In genomic region chr15:73951591-73951990, GRCh38 we compare ENCODE assay signal across 9 cellular contexts. TPM values are rescaled to one million over a fixed set of nuclear protein-coding genes. Genes with fewer than 3 reads are reported as not detected.
DNase-seq lines count a peak whose midpoint lies in the region; ATAC-seq and TF ChIP-seq lines count a peak whose summit lies in the region.
"Had no signal": no experiment of that assay in that cellular context is flagged by ENCODE, and none has a peak within 500 bp of the region (broad histone marks: within the 10 kb centered on the region; RNA-seq: fewer than 3 reads in every experiment).

No MANE protein-coding gene starts in this region.

- H3K4me1 ChIP-seq in ACC112 (ENCODE audit: control insufficient read depth, insufficient read depth, low read length, unreplicated experiment) (peaks cover 31% of the 10 kb centered on the region), heart right ventricle (peaks cover 15 to 50% (median 38%) of the 10 kb centered on the region in 9 donors)

- H3K4me3 ChIP-seq in ACC112 (ENCODE audit: low read depth, low read length) (no peak overlapping the region), SK-N-MC (peak overlapping the region; percentile 45), heart right ventricle (no peak overlapping the region)

- H3K9me3 ChIP-seq in SK-N-MC (ENCODE audit: low read depth, low read length) (no peaks in the 10 kb centered on the region), heart right ventricle (no peaks in the 10 kb centered on the region)

- peaks cover 32% of the 10 kb centered on the region for H3K36me3 Mint-ChIP-seq in osteocyte (ENCODE audit: unreplicated experiment)
- no peaks in the 10 kb centered on the region for H3K36me3 Mint-ChIP-seq in activated naive CD4-positive, alpha-beta T cell treated with anti-CD3 and anti-CD28 coated beads for 36 hours (ENCODE audit: low read depth)
- H3K36me3 Mint-ChIP-seq: activated naive CD8-positive, alpha-beta T cell had no signal

- H3K27me3 Mint-ChIP-seq in osteocyte (ENCODE audit: unreplicated experiment), result no peaks in the 10 kb centered on the region
- no peaks in the 10 kb centered on the region for H3K27me3 Mint-ChIP-seq in activated naive CD4-positive, alpha-beta T cell treated with anti-CD3 and anti-CD28 coated beads for 36 hours (ENCODE audit: low read depth)
- H3K27me3 Mint-ChIP-seq: activated naive CD8-positive, alpha-beta T cell had no signal

- H3K9ac ChIP-seq in SK-N-MC (ENCODE audit: insufficient read length), result peak overlapping the region; percentile 67

- H3K36me3 ChIP-seq in ACC112 (ENCODE audit: insufficient read depth, low read length), result peaks cover 5% of the 10 kb centered on the region; the same call in 1 of the 2 replicates
- H3K36me3 ChIP-seq in SK-N-MC (ENCODE audit: insufficient read depth, low read length), result no peaks in the 10 kb centered on the region
- H3K36me3 ChIP-seq in heart right ventricle, result peaks cover 0 to 41% (median 15%) of the 10 kb centered on the region in 9 donors

- 47 to 71% methylated on average over 11 to 12 of the region's 12 CpGs for WGBS in heart right ventricle, 2 donors

- H3K27me3 ChIP-seq in ACC112 (ENCODE audit: insufficient read depth, low read length) (no peaks in the 10 kb centered on the region), heart right ventricle (no peaks in the 10 kb centered on the region)

- H3K9me3 Mint-ChIP-seq in osteocyte (ENCODE audit: unreplicated experiment), result no peaks in the 10 kb centered on the region
- no peaks in the 10 kb centered on the region for H3K9me3 Mint-ChIP-seq in activated naive CD4-positive, alpha-beta T cell treated with anti-CD3 and anti-CD28 coated beads for 36 hours

- peak overlapping the region; percentile 46 for H3K4me3 Mint-ChIP-seq in osteocyte (ENCODE audit: unreplicated experiment)
- no peak overlapping the region for H3K4me3 Mint-ChIP-seq in activated naive CD4-positive, alpha-beta T cell treated with anti-CD3 and anti-CD28 coated beads for 36 hours
- H3K4me3 Mint-ChIP-seq: activated naive CD8-positive, alpha-beta T cell had no signal

- no peaks in the 10 kb centered on the region for H3K79me2 ChIP-seq in ACC112 (ENCODE audit: control insufficient read depth, insufficient read depth, low read length, unreplicated experiment)

- CTCF ChIA-PET in activated naive CD4-positive, alpha-beta T cell treated with anti-CD3 and anti-CD28 coated beads for 36 hours (lab: Charles Lee), result interaction anchor here (0.6 to 3.2 kb wide), 19 partner anchors 8 to 369 kb away, joined by 3 to 16 read pairs (median 4); partner anchors contain the start of gene TBC1D21

- peak overlapping the region; percentile 80 for H3K27ac ChIP-seq in ACC112 (ENCODE audit: low read depth, low read length)
- H3K27ac ChIP-seq in SK-N-MC, result peak overlapping the region; percentile 90
- H3K27ac ChIP-seq in heart right ventricle, result peak overlapping the region; percentile 87 to 97 (median 92)

- intact Hi-C loops in heart right ventricle (cut with DNase I), result loop anchor here in 4 of 10 donors (1.0 to 2.0 kb wide), 2 partner anchors 13 kb away; no protein-coding TSS in a partner anchor
- intact Hi-C loops in activated naive CD4-positive, alpha-beta T cell treated with anti-CD3 and anti-CD28 coated beads for 36 hours (cut with micrococcal nuclease), result loop anchor here (1.0 to 5.0 kb wide), 2 partner anchors 13 to 181 kb away; partner anchors contain the start of gene ISLR2

- ATAC-seq in heart right ventricle, result peak in 4 of 8 donors; percentile 0 to 35 (median 16)

- DNase-seq in SK-N-MC (ENCODE audit: low read depth, low spot score) (no peak), heart right ventricle (no peak), osteocyte (ENCODE audit: extremely low spot score, unreplicated experiment) (no peak), dedifferentiated amniotic fluid mesenchymal stem cell (ENCODE audit: extremely low spot score) (no peak), NCI-H446 (lab: John Stamatoyannopoulos, UW) (no peak)
- no peak for DNase-seq in activated T-cell treated with anti-CD3 and anti-CD28 coated beads, Interleukin-2, amount 50 U/mL, for 48 hours
- no peak for DNase-seq in activated naive CD4-positive, alpha-beta T cell treated with anti-CD3 and anti-CD28 coated beads for 36 hours

- no peak for TF ChIP-seq CTCF in heart right ventricle (IDR thresholded peaks at IDR 0.05)
- TF ChIP-seq CTCF in osteocyte (IDR thresholded peaks at IDR 0.05), result no peak

- H3K27ac Mint-ChIP-seq in osteocyte (ENCODE audit: unreplicated experiment), result peak overlapping the region; percentile 92
- H3K27ac Mint-ChIP-seq in activated naive CD4-positive, alpha-beta T cell treated with anti-CD3 and anti-CD28 coated beads for 36 hours, result no peak overlapping the region

- H2AFZ ChIP-seq in ACC112 (ENCODE audit: low read length, unreplicated experiment), result no peak overlapping the region

- H3K4me1 Mint-ChIP-seq in osteocyte (ENCODE audit: unreplicated experiment), result peaks cover 67% of the 10 kb centered on the region
- H3K4me1 Mint-ChIP-seq in activated naive CD4-positive, alpha-beta T cell treated with anti-CD3 and anti-CD28 coated beads for 36 hours (ENCODE audit: low read depth), result peaks cover 3% of the 10 kb centered on the region

RNA-seq across cellular contexts. Expression of gene LOXL1, which starts 25.3 kb away (rescaled TPM):
- 10 to 100 TPM; 11.2 to 60.2 (median 26.3) TPM for total RNA-seq in heart right ventricle
- polyA plus RNA-seq in heart right ventricle, result 10 to 100 TPM; 41.4 to 66.6 TPM
- 398 and 417 TPM in 2 replicates for total RNA-seq in osteocyte
- under 1 TPM; 0.25 to 0.55 TPM for total RNA-seq in activated naive CD4-positive, alpha-beta T cell treated with anti-CD3 and anti-CD28 coated beads for 36 hours

RNA-seq across cellular contexts. Expression of gene STOML1, which starts 40.5 kb away (rescaled TPM):
- total RNA-seq in heart right ventricle (10 to 100 TPM; 21.1 to 38.4 (median 27.2) TPM), osteocyte (17.1 and 18.3 TPM in 2 replicates)
- 10 to 100 TPM; 33.1 to 35.0 TPM for polyA plus RNA-seq in heart right ventricle
- 1 to 10 TPM; 8.7 to 9.5 TPM for total RNA-seq in activated naive CD4-positive, alpha-beta T cell treated with anti-CD3 and anti-CD28 coated beads for 36 hours

RNA-seq across cellular contexts. Expression of gene PML, which starts 42.9 kb away (rescaled TPM):
- total RNA-seq in heart right ventricle (10 to 100 TPM; 17.9 to 50.1 (median 22.5) TPM), osteocyte (60.6 and 63.1 TPM in 2 replicates)
- polyA plus RNA-seq in heart right ventricle, result 10 to 100 TPM; 18.4 to 32.0 TPM
- 10 to 100 TPM; 69.6 to 70.2 TPM for total RNA-seq in activated naive CD4-positive, alpha-beta T cell treated with anti-CD3 and anti-CD28 coated beads for 36 hours

Comparison
In these comparisons a context has a peak if more than half of its experiments do, and no peak if none do; other contexts are left out.
1. RNA of gene LOXL1, which starts 25.3 kb away (total RNA-seq): 398 to 417 TPM in osteocyte and 11.2 to 60.2 TPM in heart right ventricle; 0.25 to 0.55 TPM in activated naive CD4-positive, alpha-beta T cell treated with anti-CD3 and anti-CD28 coated beads for 36 hours; every median in the first group is over 4 times any median in the second.
2. Peak in every context shown above with its lines, with median percentiles within 50 percentile points of each other: H3K27ac ChIP-seq.